In the genomic region with DNA sequence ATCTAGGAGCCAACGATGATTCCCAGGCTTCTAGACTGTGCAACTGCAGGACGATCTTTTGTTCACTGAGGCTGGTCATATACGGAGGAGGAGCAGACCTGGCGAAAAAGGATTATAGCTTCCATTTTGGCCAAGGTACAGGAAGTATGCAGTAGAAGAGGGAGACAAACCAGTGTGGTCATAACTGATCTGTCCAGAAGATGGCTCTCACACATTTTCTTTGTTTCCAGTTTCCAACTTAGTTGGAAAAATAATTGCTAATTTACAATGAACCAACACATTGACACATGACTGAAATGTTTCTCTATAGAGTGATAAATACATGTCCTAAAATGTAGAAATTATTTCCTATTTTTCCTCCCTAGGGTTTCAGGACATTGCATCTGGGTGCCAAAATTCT, we compare ENCODE assay signal across 11 cellular contexts.
A peak's percentile ranks its signal among the peaks of the same experiment; 100 is the strongest.
DNase-seq lines count a peak whose midpoint lies in the region; ATAC-seq and TF ChIP-seq lines count a peak whose summit lies in the region.
"Had no signal": no experiment of that assay in that cellular context is flagged by ENCODE, and none has a peak within 500 bp of the region (broad histone marks: within the 10 kb centered on the region; RNA-seq: fewer than 3 reads in every experiment).

No MANE protein-coding gene starts in this region.

- DNase-seq in Karpas-422: peak; percentile 43
- no peak for DNase-seq in WERI-Rb-1
- no peak for DNase-seq in left colon
- no peak for DNase-seq in GM19240 (ENCODE audit: insufficient read length, low spot score)
- no peak for DNase-seq in NCI-H226
- DNase-seq in stimulated activated CD4-positive, alpha-beta T cell treated with anti-CD3 and anti-CD28 coated beads, Interleukin-4, amount 100 ng/mL, for 1 hour: no peak
- DNase-seq: cerebellar nuclear complex; stimulated activated CD8-positive, alpha-beta memory T cell treated with anti-CD3 and anti-CD28 coated beads, Interleukin-4, amount 100 ng/mL, for 48 hours; T-helper 1 cell had no signal

- H3K36me3 ChIP-seq in Karpas-422 (ENCODE audit: insufficient read depth, low read length) (no peaks in the 10 kb centered on the region), WERI-Rb-1 (no peaks in the 10 kb centered on the region)

- no peaks in the 10 kb centered on the region for H3K27me3 ChIP-seq in Karpas-422 (ENCODE audit: low read length)
- H3K27me3 ChIP-seq in WERI-Rb-1 (ENCODE audit: insufficient read depth, low read depth, severe bottlenecking): no peaks in the 10 kb centered on the region

- no peaks in the 10 kb centered on the region for H3K79me2 ChIP-seq in Karpas-422 (ENCODE audit: low read length)

- H3K4me3 ChIP-seq in Karpas-422 (ENCODE audit: low read length): no peak overlapping the region
- H3K4me3 ChIP-seq in WERI-Rb-1 (ENCODE audit: low read depth, low read length): no peak overlapping the region

- H3K4me1 ChIP-seq in Karpas-422 (ENCODE audit: low read length): no peaks in the 10 kb centered on the region

- TF ChIP-seq CTCF in C4-2B (conservative IDR thresholded peaks at IDR 0.05) (peak; percentile 52), WERI-Rb-1 (IDR thresholded peaks at IDR 0.05; ENCODE audit: low read depth, low read length) (peak; percentile 55)

- no peaks in the 10 kb centered on the region for H4K20me1 ChIP-seq in Karpas-422 (ENCODE audit: insufficient read depth, low read depth, low read length)

- no peak overlapping the region for H3K9ac ChIP-seq in Karpas-422 (ENCODE audit: low read length)

- peaks cover 2% of the 10 kb centered on the region; the same call in 1 of the 2 replicates for H3K9me3 ChIP-seq in Karpas-422 (ENCODE audit: low read length)
- no peaks in the 10 kb centered on the region for H3K9me3 ChIP-seq in WERI-Rb-1 (ENCODE audit: severe bottlenecking)

- no peaks in the 10 kb centered on the region for H3K9me2 ChIP-seq in Karpas-422 (replicated peaks; ENCODE audit: insufficient read depth, low read length)

- no peak overlapping the region for H3K4me2 ChIP-seq in Karpas-422 (ENCODE audit: low read depth, low read length, poor library complexity, severe bottlenecking)

- ATAC-seq in left colon (peak; percentile 26), HG03565 (IDR thresholded peaks at IDR 0.05; ENCODE audit: unreplicated experiment) (no peak)

- H3K27ac ChIP-seq in C4-2B: no peak overlapping the region
- H3K27ac ChIP-seq in Karpas-422 (ENCODE audit: low read length): no peak overlapping the region
- no peak overlapping the region for H3K27ac ChIP-seq in WERI-Rb-1

- no peak overlapping the region for H2AFZ ChIP-seq in Karpas-422 (ENCODE audit: low read length)

- intact Hi-C loops in left colon (cut with DNase I, micrococcal nuclease): no loop called here
